In the genomic region with DNA sequence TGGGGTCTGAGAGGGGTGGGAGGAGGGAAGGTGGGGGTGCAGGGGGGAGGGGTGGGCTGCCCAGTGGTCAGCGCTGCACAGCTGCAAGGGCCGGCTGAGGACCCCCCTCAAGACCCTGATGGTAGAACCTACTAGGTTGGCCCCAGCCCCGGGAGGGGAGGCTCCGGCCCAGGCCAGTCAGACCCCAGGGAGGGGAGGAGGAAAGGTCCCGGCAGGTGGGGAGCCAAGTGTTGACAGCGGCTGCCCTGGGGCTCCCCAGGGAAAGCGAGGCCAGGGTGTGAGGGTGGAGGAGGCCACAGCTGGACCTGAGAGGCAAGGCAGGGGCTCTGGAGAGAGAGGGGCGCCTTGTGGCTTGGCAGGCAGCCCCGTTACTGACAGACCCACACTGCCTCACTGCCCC, we compare ENCODE assay signal across 37 cellular contexts.
"Had no signal": no experiment of that assay in that cellular context is flagged by ENCODE, and none has a peak within 500 bp of the region (broad histone marks: within the 10 kb centered on the region; RNA-seq: fewer than 3 reads in every experiment).

No MANE protein-coding gene starts in this region.

- H3K4me1 Mint-ChIP-seq: activated naive CD4-positive, alpha-beta T cell treated with anti-CD3 and anti-CD28 coated beads, Interleukin-2, amount 10 ng/mL, durations not matched to agents 7 days and 5 days; activated naive CD4-positive, alpha-beta T cell treated with anti-CD3 and anti-CD28 coated beads, Interleukin-2, amount 50 U/mL, for 24 hours; activated naive CD8-positive, alpha-beta T cell treated with anti-CD3 and anti-CD28 coated beads for 36 hours; activated naive CD8-positive, alpha-beta T cell treated with anti-CD3 and anti-CD28 coated beads, Interleukin-2, amount 10 ng/mL, durations not matched to agents 7 days and 5 days; activated naive CD8-positive, alpha-beta T cell treated with anti-CD3 and anti-CD28 coated beads, Interleukin-2, amount 50 U/mL, for 24 hours; activated T-helper 17 cell treated with anti-CD3 and anti-CD28 coated beads, Interleukin-2, amount 50 U/mL, for 72 hours; central memory CD8-positive, alpha-beta T cell had no signal

- H3K9me3 Mint-ChIP-seq: activated naive CD4-positive, alpha-beta T cell treated with anti-CD3 and anti-CD28 coated beads, Interleukin-2, amount 50 U/mL, for 24 hours; activated naive CD4-positive, alpha-beta T cell treated with anti-CD3 and anti-CD28 coated beads, Interleukin-2, amount 50 U/mL, for 72 hours; activated naive CD8-positive, alpha-beta T cell treated with anti-CD3 and anti-CD28 coated beads for 36 hours; activated naive CD8-positive, alpha-beta T cell treated with anti-CD3 and anti-CD28 coated beads, Interleukin-2, amount 50 U/mL, for 24 hours; activated T-cell treated with anti-CD3 and anti-CD28 coated beads, Interleukin-2, amount 50 U/mL, for 24 hours; activated T-cell treated with anti-CD3 and anti-CD28 coated beads, Interleukin-2, amount 50 U/mL, for 4 hours; activated T-cell treated with anti-CD3 and anti-CD28 coated beads, Interleukin-2, amount 50 U/mL, for 72 hours; activated T-helper 17 cell treated with anti-CD3 and anti-CD28 coated beads, Interleukin-2, amount 50 U/mL, for 72 hours; brain; central memory CD8-positive, alpha-beta T cell had no signal

- H3K36me3 ChIP-seq: adrenal gland, ascending aorta, brain microvascular endothelial cell, breast epithelium, cardiac muscle cell had no signal

- H3K27ac Mint-ChIP-seq: activated naive CD4-positive, alpha-beta T cell treated with anti-CD3 and anti-CD28 coated beads for 36 hours; activated naive CD4-positive, alpha-beta T cell treated with anti-CD3 and anti-CD28 coated beads, Interleukin-2, amount 10 ng/mL, durations not matched to agents 7 days and 5 days; activated naive CD4-positive, alpha-beta T cell treated with anti-CD3 and anti-CD28 coated beads, Interleukin-2, amount 50 U/mL, for 24 hours; activated naive CD4-positive, alpha-beta T cell treated with anti-CD3 and anti-CD28 coated beads, Interleukin-2, amount 50 U/mL, for 72 hours; activated naive CD8-positive, alpha-beta T cell; activated naive CD8-positive, alpha-beta T cell treated with anti-CD3 and anti-CD28 coated beads for 36 hours; activated naive CD8-positive, alpha-beta T cell treated with anti-CD3 and anti-CD28 coated beads, Interleukin-2, amount 10 ng/mL, durations not matched to agents 7 days and 5 days; activated naive CD8-positive, alpha-beta T cell treated with anti-CD3 and anti-CD28 coated beads, Interleukin-2, amount 50 U/mL, for 24 hours; activated T-cell treated with anti-CD3 and anti-CD28 coated beads, Interleukin-2, amount 50 U/mL, for 24 hours; activated T-cell treated with anti-CD3 and anti-CD28 coated beads, Interleukin-2, amount 50 U/mL, for 72 hours; activated T-helper 1 cell treated with anti-CD3 and anti-CD28 coated beads, Interleukin-12 subunit alpha, Interleukin-12 subunit beta, Interleukin-2, Interleukin-4 antibody, amounts not matched to agents 30 ng/mL and 10 ng/mL and 1 ng/mL, durations not matched to agents 14 hours and 24 hours and 36 hours; activated T-helper 17 cell treated with anti-CD3 and anti-CD28 coated beads, Interleukin-2, amount 50 U/mL, for 72 hours; activated T-helper 2 cell treated with anti-CD3 and anti-CD28 coated beads, Interferon-gamma antibody, Interleukin-2, Interleukin-4, amounts not matched to agents 10 μg/mL and 5 μg/mL and 100 μg/mL, durations not matched to agents 14 hours and 24 hours and 36 hours; brain had no signal

- H3K36me3 Mint-ChIP-seq: activated naive CD4-positive, alpha-beta T cell treated with anti-CD3 and anti-CD28 coated beads, Interleukin-2, amount 50 U/mL, for 24 hours; activated naive CD4-positive, alpha-beta T cell treated with anti-CD3 and anti-CD28 coated beads, Interleukin-2, amount 50 U/mL, for 72 hours; activated naive CD8-positive, alpha-beta T cell; activated naive CD8-positive, alpha-beta T cell treated with anti-CD3 and anti-CD28 coated beads for 36 hours; activated naive CD8-positive, alpha-beta T cell treated with anti-CD3 and anti-CD28 coated beads, Interleukin-2, amount 10 ng/mL, durations not matched to agents 7 days and 5 days; brain had no signal

- H3K27ac ChIP-seq: adrenal gland, ascending aorta, body of pancreas, brain microvascular endothelial cell, breast epithelium, cardiac muscle cell had no signal

- DNase-seq: activated effector memory CD4-positive, alpha-beta T cell treated with anti-CD3 and anti-CD28 coated beads, Interleukin-2, amount 50 U/mL, for 16 hours; activated effector memory CD4-positive, alpha-beta T cell treated with Interleukin-2 at 50 U/mL for 16 hours; activated gamma-delta T cell treated with Interleukin-2 at 50 U/mL for 16 hours; activated naive CD4-positive, alpha-beta T cell; activated naive CD4-positive, alpha-beta T cell treated with anti-CD3 and anti-CD28 coated beads for 36 hours; activated naive CD4-positive, alpha-beta T cell treated with anti-CD3 and anti-CD28 coated beads, Interleukin-2, amount 10 ng/mL, durations not matched to agents 7 days and 5 days; activated naive CD4-positive, alpha-beta T cell treated with anti-CD3 and anti-CD28 coated beads, Interleukin-2, amount 50 U/mL, for 16 hours; activated naive CD4-positive, alpha-beta T cell treated with Interleukin-2 at 50 U/mL for 16 hours; activated naive CD8-positive, alpha-beta T cell treated with anti-CD3 and anti-CD28 coated beads for 36 hours; activated naive CD8-positive, alpha-beta T cell treated with anti-CD3 and anti-CD28 coated beads, Interleukin-2, amount 10 ng/mL, durations not matched to agents 7 days and 5 days; activated naive CD8-positive, alpha-beta T cell treated with anti-CD3 and anti-CD28 coated beads, Interleukin-2, amount 50 U/mL, for 24 hours; activated T-cell treated with anti-CD3 and anti-CD28 coated beads, Interleukin-2, amount 50 U/mL, for 1 hour; activated T-cell treated with anti-CD3 and anti-CD28 coated beads, Interleukin-2, amount 50 U/mL, for 24 hours; activated T-cell treated with anti-CD3 and anti-CD28 coated beads, Interleukin-2, amount 50 U/mL, for 4 hours; activated T-cell treated with anti-CD3 and anti-CD28 coated beads, Interleukin-2, amount 50 U/mL, for 48 hours; activated T-cell treated with anti-CD3 and anti-CD28 coated beads, Interleukin-2, amount 50 U/mL, for 72 hours; adrenal gland; amniotic stem cell; amygdala; anterior cingulate cortex; aorta; body of pancreas; brain microvascular endothelial cell; caudate nucleus; central memory CD4-positive, alpha-beta T cell; cerebellar nuclear complex had no signal

- H3K9me3 ChIP-seq: adrenal gland, ascending aorta, body of pancreas, breast epithelium had no signal

- H3K4me3 Mint-ChIP-seq: activated naive CD4-positive, alpha-beta T cell treated with anti-CD3 and anti-CD28 coated beads for 36 hours; activated naive CD4-positive, alpha-beta T cell treated with anti-CD3 and anti-CD28 coated beads, Interleukin-2, amount 10 ng/mL, durations not matched to agents 7 days and 5 days; activated naive CD4-positive, alpha-beta T cell treated with anti-CD3 and anti-CD28 coated beads, Interleukin-2, amount 50 U/mL, for 24 hours; activated naive CD8-positive, alpha-beta T cell; activated naive CD8-positive, alpha-beta T cell treated with anti-CD3 and anti-CD28 coated beads for 36 hours; activated naive CD8-positive, alpha-beta T cell treated with anti-CD3 and anti-CD28 coated beads, Interleukin-2, amount 10 ng/mL, durations not matched to agents 7 days and 5 days; activated naive CD8-positive, alpha-beta T cell treated with anti-CD3 and anti-CD28 coated beads, Interleukin-2, amount 50 U/mL, for 24 hours; activated T-cell treated with anti-CD3 and anti-CD28 coated beads, Interleukin-2, amount 50 U/mL, for 24 hours; activated T-cell treated with anti-CD3 and anti-CD28 coated beads, Interleukin-2, amount 50 U/mL, for 4 hours; activated T-cell treated with anti-CD3 and anti-CD28 coated beads, Interleukin-2, amount 50 U/mL, for 72 hours; activated T-helper 1 cell treated with anti-CD3 and anti-CD28 coated beads, Interleukin-12 subunit alpha, Interleukin-12 subunit beta, Interleukin-2, Interleukin-4 antibody, amounts not matched to agents 30 ng/mL and 10 ng/mL and 1 ng/mL, durations not matched to agents 14 hours and 24 hours and 36 hours; activated T-helper 17 cell treated with anti-CD3 and anti-CD28 coated beads, Interleukin-2, amount 50 U/mL, for 72 hours; brain; central memory CD8-positive, alpha-beta T cell had no signal

- H3K27me3 Mint-ChIP-seq: activated naive CD4-positive, alpha-beta T cell treated with anti-CD3 and anti-CD28 coated beads, Interleukin-2, amount 10 ng/mL, durations not matched to agents 7 days and 5 days; activated naive CD4-positive, alpha-beta T cell treated with anti-CD3 and anti-CD28 coated beads, Interleukin-2, amount 50 U/mL, for 24 hours; activated naive CD8-positive, alpha-beta T cell; activated naive CD8-positive, alpha-beta T cell treated with anti-CD3 and anti-CD28 coated beads for 36 hours; activated naive CD8-positive, alpha-beta T cell treated with anti-CD3 and anti-CD28 coated beads, Interleukin-2, amount 10 ng/mL, durations not matched to agents 7 days and 5 days; activated naive CD8-positive, alpha-beta T cell treated with anti-CD3 and anti-CD28 coated beads, Interleukin-2, amount 50 U/mL, for 24 hours; activated T-cell treated with anti-CD3 and anti-CD28 coated beads, Interleukin-2, amount 50 U/mL, for 24 hours; activated T-helper 17 cell treated with anti-CD3 and anti-CD28 coated beads, Interleukin-2, amount 50 U/mL, for 72 hours; brain; central memory CD8-positive, alpha-beta T cell had no signal

- ATAC-seq: activated naive CD4-positive, alpha-beta T cell treated with anti-CD3 and anti-CD28 coated beads, Interleukin-2, amount 50 U/mL, for 72 hours; activated naive CD8-positive, alpha-beta T cell treated with anti-CD3 and anti-CD28 coated beads, Interleukin-2, amount 50 U/mL, for 24 hours; activated T-cell treated with anti-CD3 and anti-CD28 coated beads, Interleukin-2, amount 50 U/mL, for 4 hours; activated T-cell treated with anti-CD3 and anti-CD28 coated beads, Interleukin-2, amount 50 U/mL, for 72 hours; activated T-helper 17 cell treated with anti-CD3 and anti-CD28 coated beads, Interleukin-2, amount 50 U/mL, for 72 hours; body of pancreas had no signal

- H3K27me3 ChIP-seq: adrenal gland, ascending aorta, body of pancreas, brain microvascular endothelial cell, cardiac muscle cell had no signal

- H3K4me1 ChIP-seq: adrenal gland, body of pancreas, breast epithelium had no signal

- H3K4me3 ChIP-seq: adrenal gland, ascending aorta, body of pancreas, breast epithelium, cardiac muscle cell had no signal
